ENCODE assay signal across 8 cellular contexts in the genomic region with DNA sequence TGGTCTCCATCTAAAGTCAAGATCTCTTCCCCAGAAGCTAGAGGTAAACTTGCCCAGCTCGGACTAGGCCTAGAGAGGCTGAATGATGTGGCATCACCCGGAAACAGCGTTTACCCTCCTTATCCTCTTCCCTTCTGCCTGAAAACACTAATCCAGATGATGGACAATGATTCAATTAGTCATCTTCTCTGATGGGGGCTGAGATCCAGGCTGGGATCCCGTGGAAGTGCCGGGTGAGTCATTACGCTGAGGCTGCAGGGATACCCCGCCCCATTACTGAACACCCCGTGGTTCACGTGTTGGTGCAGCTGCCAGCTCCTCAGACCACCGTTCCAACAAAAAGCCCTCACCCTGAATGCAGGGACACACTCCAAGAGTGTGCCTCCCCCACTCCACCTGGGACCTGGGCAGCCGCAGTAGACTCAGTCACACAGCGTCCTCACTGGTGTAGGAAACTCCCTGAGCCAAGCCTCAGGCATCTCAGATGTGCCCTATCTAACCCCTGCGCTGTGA. TPM values are rescaled to one million over a fixed set of nuclear protein-coding genes. Genes with fewer than 3 reads are reported as not detected.
A peak's percentile ranks its signal among the peaks of the same experiment; 100 is the strongest.
DNase-seq lines count a peak whose midpoint lies in the region; ATAC-seq and TF ChIP-seq lines count a peak whose summit lies in the region.

No MANE protein-coding gene starts in this region.

- H4K20me1 ChIP-seq in HCT116 (ENCODE audit: insufficient read depth) = no peaks in the 10 kb centered on the region

- no peaks in the 10 kb centered on the region for H3K9me3 Mint-ChIP-seq in WTC11

- TF ChIP-seq CTCF in HCT116 (IDR thresholded peaks at IDR 0.05 in 2 of 3, conservative IDR thresholded peaks at IDR 0.05 in 1 of 3; ENCODE audit: borderline replicate concordance in 1 of 3, insufficient read depth in 1 of 3, low read depth in 2 of 3, low read length in 2 of 3) (no peak), WTC11 (IDR thresholded peaks at IDR 0.05) (no peak)

- peak overlapping the region; percentile 63 for H3K4me3 Mint-ChIP-seq in WTC11

- H3K4me3 ChIP-seq in ACC112 (ENCODE audit: low read depth, low read length) (peak overlapping the region; percentile 87), HCT116 (replicated peaks in 1 of 2; ENCODE audit: low read depth in 1 of 2, low read length in 2 of 2) (peak overlapping the region; percentile 74 to 89)

- no TSS peak for BruUV-seq in HCT116 (replicated peaks; lab: Mats Ljungman, UMichigan)

- TF ChIP-seq POLR2A in HCT116 (IDR thresholded peaks at IDR 0.05; ENCODE audit: borderline replicate concordance, extremely low read depth, insufficient read depth, insufficient read length) = peak; percentile 69

- RAD21 ChIA-PET in HCT116 (lab: Charles Lee; ENCODE audit: low non-redundant PET in 1 of 2, low total read pairs in 2 of 2, uncharacterized antibody in 2 of 2, unreplicated experiment in 2 of 2) = interaction anchor here (1.5 to 2.7 kb wide), 3 partner anchors 11 to 35 kb away, joined by 5 to 11 read pairs (median 6); no protein-coding TSS in a partner anchor

- H3K27ac ChIP-seq in ACC112 (ENCODE audit: low read depth, low read length) (peak overlapping the region; percentile 85), HCT116 (ENCODE audit: low read depth, low read length) (peak overlapping the region; percentile 94)

- intact Hi-C loops in HCT116 (cut with micrococcal nuclease) = loop anchor here (1.0 to 5.0 kb wide), 4 partner anchors 21 to 454 kb away; a partner anchor contains a TSS

- H2AFZ ChIP-seq in ACC112 (ENCODE audit: low read length, unreplicated experiment) (no peak overlapping the region), HCT116 (ENCODE audit: low read depth, low read length, poor library complexity, severe bottlenecking) (no peak overlapping the region)

- DNase-seq in HCT116 (ENCODE audit: low read depth, low spot score) (peak; percentile 76), WTC11 (ENCODE audit: low spot score) (no peak), fibroblast of gingiva (ENCODE audit: low read depth) (peak; percentile 56), occipital lobe (lab: John Stamatoyannopoulos, UW) (peak; percentile 31), UCSD-AML1 (lab: John Stamatoyannopoulos, UW; ENCODE audit: unreplicated experiment) (no peak), HEK293T (ENCODE audit: extremely low spot score) (no peak)

- H3K4me1 Mint-ChIP-seq in WTC11 = peaks cover 50% of the 10 kb centered on the region

- peaks cover 20% of the 10 kb centered on the region for H3K79me2 ChIP-seq in ACC112 (ENCODE audit: control insufficient read depth, insufficient read depth, low read length, unreplicated experiment)
- peaks cover 18% of the 10 kb centered on the region for H3K79me2 ChIP-seq in HCT116 (ENCODE audit: insufficient read depth, low read length)

- H3K4me1 ChIP-seq in ACC112 (ENCODE audit: control insufficient read depth, insufficient read depth, low read length, unreplicated experiment) = peaks cover 39% of the 10 kb centered on the region
- H3K4me1 ChIP-seq in HCT116 (ENCODE audit: control insufficient read depth in 1 of 2, insufficient read depth in 2 of 2, low read length in 2 of 2) = peaks cover 53 to 68% of the 10 kb centered on the region in 2 experiments

- H3K27ac Mint-ChIP-seq in WTC11 = no peak overlapping the region

- no peak for TF ChIP-seq RAD21 in HCT116 (IDR thresholded peaks at IDR 0.05; ENCODE audit: low read depth)

- H3K9me2 ChIP-seq in HCT116 (ENCODE audit: insufficient read depth) = no peaks in the 10 kb centered on the region

- H3K27me3 Mint-ChIP-seq in WTC11 (ENCODE audit: low read depth) = peaks cover 39% of the 10 kb centered on the region

- H3K9me3 ChIP-seq in HCT116 (ENCODE audit: control insufficient read depth in 1 of 2, insufficient read depth in 1 of 2, low read depth in 1 of 2, low read length in 2 of 2) = no peaks in the 10 kb centered on the region

- H3K36me3 Mint-ChIP-seq in WTC11 = no peaks in the 10 kb centered on the region

- peaks cover 9% of the 10 kb centered on the region; the same call in 1 of the 2 replicates for H3K36me3 ChIP-seq in ACC112 (ENCODE audit: insufficient read depth, low read length)
- H3K36me3 ChIP-seq in HCT116 (ENCODE audit: control insufficient read depth in 1 of 2, insufficient read depth in 2 of 2, low read length in 2 of 2) = peaks cover 0 to 5% of the 10 kb centered on the region in 2 experiments; a peak in 1 of 4 replicates

- H3K9ac ChIP-seq in HCT116 (ENCODE audit: low read length) = peak overlapping the region; percentile 88

- CTCF ChIA-PET in HCT116 (lab: Charles Lee) (interaction anchor here (0.8 to 3.2 kb wide), 17 partner anchors 9 to 110 kb away, joined by 3 to 35 read pairs (median 6); a partner anchor contains a TSS), WTC11 (lab: Charles Lee) (interaction anchor here (0.6 to 10.8 kb wide), 32 partner anchors 8 to 389 kb away, joined by 3 to 188 read pairs (median 6); a partner anchor contains a TSS), HEK293T (lab: Yijun Ruan, JAX) (interaction anchor here (0.5 to 4.5 kb wide), 13 partner anchors 10 to 94 kb away, joined by 3 to 60 read pairs (median 6); a partner anchor contains a TSS)

- ATAC-seq in HCT116 = peak; percentile 29
- no peak for ATAC-seq in WTC11
- ATAC-seq in GM19023 (IDR thresholded peaks at IDR 0.05; ENCODE audit: unreplicated experiment) = no peak

- POLR2A ChIA-PET in HCT116 (lab: Charles Lee) (interaction anchor here (0.6 to 7.4 kb wide), 17 partner anchors 9 to 457 kb away, joined by 3 to 114 read pairs (median 8); a partner anchor contains a TSS), WTC11 (lab: Charles Lee) (interaction anchor here (0.8 to 3.0 kb wide), 5 partner anchors 19 to 94 kb away, joined by 4 to 13 read pairs (median 7); a partner anchor contains a TSS), HEK293T (lab: Yijun Ruan, JAX) (interaction anchor here (1.7 to 3.7 kb wide), 5 partner anchors 10 to 100 kb away, joined by 6 to 23 read pairs (median 8); a partner anchor contains a TSS)

- H3K4me2 ChIP-seq in HCT116 (ENCODE audit: low read length) = peak overlapping the region; percentile 99

- H3K27me3 ChIP-seq in ACC112 (ENCODE audit: insufficient read depth, low read length) (no peaks in the 10 kb centered on the region), HCT116 (ENCODE audit: insufficient read depth, low read length) (no peaks in the 10 kb centered on the region)

TF ChIP-seq in HCT116, 20 proteins besides CTCF, POLR2A, EP300 and RAD21:
- TF ChIP-seq POLR2AphosphoS5 (IDR thresholded peaks at IDR 0.05; ENCODE audit: low read depth, low read length) (peak; percentile 94), YY1 (IDR thresholded peaks at IDR 0.05; ENCODE audit: extremely low read depth, insufficient replicate concordance, low read depth, low read length) (peak; percentile 36), SRF (IDR thresholded peaks at IDR 0.05; ENCODE audit: low read depth) (no peak), TCF7L2 (IDR thresholded peaks at IDR 0.05; ENCODE audit: borderline replicate concordance, extremely low read depth, insufficient read depth, insufficient read length) (no peak)

TF ChIP-seq in HEK293T, 16 proteins besides CTCF, POLR2A, EP300 and RAD21:
- TF ChIP-seq HDGF (IDR thresholded peaks at IDR 0.05; ENCODE audit: borderline replicate concordance) = no peak
- TF ChIP-seq LEF1 (IDR thresholded peaks at IDR 0.05; ENCODE audit: borderline replicate concordance) = no peak
- no peak for TF ChIP-seq FOXK2 (IDR thresholded peaks at IDR 0.05)
- TF ChIP-seq SP1 (IDR thresholded peaks at IDR 0.05) = no peak
- no peak for TF ChIP-seq ELF4 (IDR thresholded peaks at IDR 0.05)
- TF ChIP-seq, protein P1, sequence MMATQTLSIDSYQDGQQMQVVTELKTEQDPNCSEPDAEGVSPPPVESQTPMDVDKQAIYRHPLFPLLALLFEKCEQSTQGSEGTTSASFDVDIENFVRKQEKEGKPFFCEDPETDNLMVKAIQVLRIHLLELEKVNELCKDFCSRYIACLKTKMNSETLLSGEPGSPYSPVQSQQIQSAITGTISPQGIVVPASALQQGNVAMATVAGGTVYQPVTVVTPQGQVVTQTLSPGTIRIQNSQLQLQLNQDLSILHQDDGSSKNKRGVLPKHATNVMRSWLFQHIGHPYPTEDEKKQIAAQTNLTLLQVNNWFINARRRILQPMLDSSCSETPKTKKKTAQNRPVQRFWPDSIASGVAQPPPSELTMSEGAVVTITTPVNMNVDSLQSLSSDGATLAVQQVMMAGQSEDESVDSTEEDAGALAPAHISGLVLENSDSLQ (IDR thresholded peaks at IDR 0.05) = no peak
- TF ChIP-seq BHLHE40 (IDR thresholded peaks at IDR 0.05; ENCODE audit: borderline replicate concordance) = no peak
- TF ChIP-seq FOXA1 (IDR thresholded peaks at IDR 0.05) = no peak
- TF ChIP-seq FOXM1 (IDR thresholded peaks at IDR 0.05; ENCODE audit: borderline replicate concordance) = no peak
- no peak for TF ChIP-seq NFRKB (IDR thresholded peaks at IDR 0.05)
- TF ChIP-seq L3MBTL2 (conservative IDR thresholded peaks at IDR 0.05) = no peak
- no peak for TF ChIP-seq TARDBP (IDR thresholded peaks at IDR 0.05)
- no peak for TF ChIP-seq ARNT (IDR thresholded peaks at IDR 0.05)
- TF ChIP-seq SUZ12 (IDR thresholded peaks at IDR 0.05) = no peak
- no peak for TF ChIP-seq CTBP1 (IDR thresholded peaks at IDR 0.05; ENCODE audit: borderline replicate concordance)
- TF ChIP-seq ZNF384 (IDR thresholded peaks at IDR 0.05) = no peak

RNA-seq across cellular contexts. Expression of a gene that starts 2.0 kb away (rescaled TPM):
- total RNA-seq in HCT116 (2021; ENCODE audit: unreplicated experiment) (1,633 TPM), WTC11 (2021) (19.2 to 32.0 TPM (median 30.8 TPM) in 3 replicates), occipital lobe (9.2 TPM)
- polyA plus RNA-seq in HCT116 (2012) = 3,046 and 3,157 TPM in 2 replicates

RNA-seq across cellular contexts. Expression of a gene that starts 7.0 kb away (rescaled TPM):
- total RNA-seq in HCT116 (2021; ENCODE audit: unreplicated experiment) (6.0 TPM), WTC11 (2021) (not detected in 3 replicates), occipital lobe (not detected)
- polyA plus RNA-seq in HCT116 (2012) = 4.3 and 5.1 TPM in 2 replicates

RNA-seq across cellular contexts. Expression of a gene that starts 11.9 kb away (rescaled TPM):
- total RNA-seq in HCT116 (2021; ENCODE audit: unreplicated experiment) (384 TPM), WTC11 (2021) (22.7 to 32.0 TPM (median 31.7 TPM) in 3 replicates), occipital lobe (0.62 TPM)
- polyA plus RNA-seq in HCT116 (2012) = 374 and 390 TPM in 2 replicates

RNA-seq across cellular contexts. Expression of a gene that starts 15.3 kb away (rescaled TPM):
- total RNA-seq in HCT116 (2021; ENCODE audit: unreplicated experiment) (4.2 TPM), WTC11 (2021) (0.33 TPM in 1 of 3 replicates, not detected in the others), occipital lobe (not detected)
- polyA plus RNA-seq in HCT116 (2012) = 5.2 and 7.9 TPM in 2 replicates

RNA-seq across cellular contexts. Expression of a gene that starts 31.9 kb away (rescaled TPM):
- total RNA-seq in HCT116 (2021; ENCODE audit: unreplicated experiment) (24.8 TPM), WTC11 (2021) (0.74 to 1.6 TPM (median 0.80 TPM) in 3 replicates), occipital lobe (not detected)
- 62.5 and 80.9 TPM in 2 replicates for polyA plus RNA-seq in HCT116 (2012)

Comparison
In these comparisons a context has a peak if more than half of its experiments do, and no peak if none do; other contexts are left out.
1. DNase-seq: peak in HCT116 (single experiment), fibroblast of gingiva (single experiment) and occipital lobe (single experiment); none in WTC11 (single experiment), UCSD-AML1 (single experiment) and HEK293T (single experiment).
2. RNA of a gene that starts 2.0 kb away (total RNA-seq): 1,633 TPM in HCT116 (single experiment); 19.2 to 32.0 TPM in WTC11 and 9.2 TPM in occipital lobe (single experiment); every median in the first group is over 10 times any median in the second.
3. RNA of a gene that starts 11.9 kb away (total RNA-seq): 384 TPM in HCT116 (single experiment); 22.7 to 32.0 TPM in WTC11 and 0.62 TPM in occipital lobe (single experiment); every median in the first group is over 10 times any median in the second.